In the genomic region with DNA sequence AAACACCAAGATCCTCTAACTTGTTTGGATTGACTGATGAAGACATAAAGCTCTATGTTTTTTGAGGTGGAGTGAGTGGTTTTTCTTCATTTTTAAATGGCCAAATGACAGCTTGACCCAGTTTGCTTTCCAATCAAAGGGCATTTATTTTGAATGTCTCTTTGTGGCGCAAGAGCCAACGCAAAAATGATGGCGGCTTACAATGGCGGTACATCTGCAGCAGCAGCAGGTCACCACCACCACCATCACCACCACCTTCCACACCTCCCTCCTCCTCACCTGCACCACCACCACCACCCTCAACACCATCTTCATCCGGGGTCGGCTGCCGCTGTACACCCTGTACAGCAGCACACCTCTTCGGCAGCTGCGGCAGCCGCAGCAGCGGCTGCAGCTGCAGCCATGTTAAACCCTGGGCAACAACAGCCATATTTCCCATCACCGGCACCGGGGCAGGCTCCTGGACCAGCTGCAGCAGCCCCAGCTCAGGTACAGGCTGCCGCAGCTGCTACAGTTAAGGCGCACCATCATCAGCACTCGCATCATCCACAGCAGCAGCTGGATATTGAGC, we compare ENCODE assay signal across 9 cellular contexts. TPM values are rescaled to one million over a fixed set of nuclear protein-coding genes. Genes with fewer than 3 reads are reported as not detected.
DNase-seq lines count a peak whose midpoint lies in the region; TF ChIP-seq lines count a peak whose summit lies in the region.
"Had no signal": no experiment of that assay in that cellular context is flagged by ENCODE, and none has a peak within 500 bp of the region (broad histone marks: within the 10 kb centered on the region; RNA-seq: fewer than 3 reads in every experiment).

No MANE protein-coding gene starts in this region.

- H3K36me3 ChIP-seq in CD8-positive, alpha-beta memory T cell (ENCODE audit: insufficient read depth, low read length): no peaks in the 10 kb centered on the region
- H3K36me3 ChIP-seq in duodenal mucosa (ENCODE audit: control insufficient read depth in 1 of 2, insufficient read depth in 2 of 2, low read length in 2 of 2) (no peaks in the 10 kb centered on the region), neural progenitor cell (no peaks in the 10 kb centered on the region)

- H3K9me3 ChIP-seq in CD8-positive, alpha-beta memory T cell (ENCODE audit: low read length): no peaks in the 10 kb centered on the region
- no peaks in the 10 kb centered on the region for H3K9me3 ChIP-seq in duodenal mucosa (ENCODE audit: control insufficient read depth in 1 of 2, low read length in 2 of 2)
- H3K9me3 ChIP-seq in neural progenitor cell (ENCODE audit: low read depth): no peaks in the 10 kb centered on the region

- H3K79me2 ChIP-seq in neural progenitor cell (ENCODE audit: low read depth): peaks cover 60% of the 10 kb centered on the region

- H3K4me1 Mint-ChIP-seq in CD8-positive, alpha-beta memory T cell: peaks cover 64 to 73% (median 70%) of the 10 kb centered on the region in 3 donors
- H3K4me1 Mint-ChIP-seq in neural progenitor cell: peaks cover 54% of the 10 kb centered on the region

- no peak for TF ChIP-seq POLR2A in NB4 (IDR thresholded peaks at IDR 0.05; ENCODE audit: extremely low read depth, insufficient read length)

- CTCF ChIA-PET in CD8-positive, alpha-beta memory T cell (lab: Charles Lee): no interaction called here

- no peak overlapping the region for H3K27ac ChIP-seq in CD8-positive, alpha-beta memory T cell (ENCODE audit: low read depth, low read length)
- H3K27ac ChIP-seq in duodenal mucosa (ENCODE audit: low read depth, low read length) (no peak overlapping the region), neural progenitor cell (no peak overlapping the region)

- no peaks in the 10 kb centered on the region for H3K9me3 Mint-ChIP-seq in CD8-positive, alpha-beta memory T cell
- no peaks in the 10 kb centered on the region for H3K9me3 Mint-ChIP-seq in neural progenitor cell

- peak in 1 of 5 donors; percentile 4 for DNase-seq in CD8-positive, alpha-beta memory T cell
- DNase-seq in NB4 (ENCODE audit: low read depth) (no peak), neural progenitor cell (ENCODE audit: low spot score) (no peak), hepatic stellate cell (ENCODE audit: low spot score) (no peak), SW480 (ENCODE audit: low spot score) (no peak), GM03348 (ENCODE audit: low spot score) (no peak), foreskin melanocyte (no peak)
- DNase-seq: stimulated activated CD4-positive, alpha-beta T cell treated with anti-CD3 and anti-CD28 coated beads, Interleukin-2, amount 100 ng/mL, for 24 hours had no signal

- peak overlapping the region; percentile 38 to 61 for H3K9ac ChIP-seq in duodenal mucosa (ENCODE audit: low read depth in 1 of 2, low read length in 2 of 2)
- H3K9ac ChIP-seq in neural progenitor cell: no peak overlapping the region

- peaks cover 0 to 2% (median 2%) of the 10 kb centered on the region in 3 donors for H3K36me3 Mint-ChIP-seq in CD8-positive, alpha-beta memory T cell
- peaks cover 8% of the 10 kb centered on the region for H3K36me3 Mint-ChIP-seq in neural progenitor cell

- H3K4me2 ChIP-seq in neural progenitor cell: peak overlapping the region; percentile 89

- POLR2A ChIA-PET in CD8-positive, alpha-beta memory T cell (lab: Charles Lee): no interaction called here

- no peaks in the 10 kb centered on the region for H3K27me3 ChIP-seq in CD8-positive, alpha-beta memory T cell (ENCODE audit: insufficient read depth, low read length, poor library complexity, severe bottlenecking)
- H3K27me3 ChIP-seq in duodenal mucosa (ENCODE audit: control insufficient read depth in 1 of 2, insufficient read depth in 2 of 2, low read length in 2 of 2) (no peaks in the 10 kb centered on the region), neural progenitor cell (no peaks in the 10 kb centered on the region)

- peak overlapping the region; percentile 5 for H3K4me3 ChIP-seq in CD8-positive, alpha-beta memory T cell (ENCODE audit: low read length)
- H3K4me3 ChIP-seq in NB4 (ENCODE audit: low read depth, low read length): peak overlapping the region; percentile 72
- H3K4me3 ChIP-seq in duodenal mucosa (ENCODE audit: low read depth in 1 of 2, low read length in 2 of 2): peak overlapping the region; percentile 75 to 77
- peak overlapping the region; percentile 89 for H3K4me3 ChIP-seq in neural progenitor cell

- no peak overlapping the region for H2AFZ ChIP-seq in neural progenitor cell (replicated peaks)

- H3F3A ChIP-seq in neural progenitor cell (ENCODE audit: low read depth): peaks cover 15% of the 10 kb centered on the region

- peaks cover 41% of the 10 kb centered on the region for H4K20me1 ChIP-seq in neural progenitor cell (ENCODE audit: low read depth)

- H3K27ac Mint-ChIP-seq in CD8-positive, alpha-beta memory T cell: peak overlapping the region in 7 of 8 donors; percentile 34 to 87 (median 74)
- peak overlapping the region; percentile 11 for H3K27ac Mint-ChIP-seq in neural progenitor cell

- H3K27me3 Mint-ChIP-seq in CD8-positive, alpha-beta memory T cell: peaks cover 0 to 4% of the 10 kb centered on the region in 2 donors
- peaks cover 3% of the 10 kb centered on the region for H3K27me3 Mint-ChIP-seq in neural progenitor cell (ENCODE audit: insufficient read depth, low read depth)

- peaks cover 57% of the 10 kb centered on the region for H3K4me1 ChIP-seq in CD8-positive, alpha-beta memory T cell (ENCODE audit: insufficient read depth, low read length)
- H3K4me1 ChIP-seq in duodenal mucosa (ENCODE audit: control insufficient read depth in 1 of 2, insufficient read depth in 2 of 2, low read length in 2 of 2) (peaks cover 36 to 51% of the 10 kb centered on the region in 2 donors), neural progenitor cell (peaks cover 49% of the 10 kb centered on the region)

- peak overlapping the region; percentile 82 to 92 (median 89) for H3K4me3 Mint-ChIP-seq in CD8-positive, alpha-beta memory T cell
- H3K4me3 Mint-ChIP-seq in neural progenitor cell: peak overlapping the region; percentile 94

- TF ChIP-seq CTCF in NB4 (IDR thresholded peaks at IDR 0.05; ENCODE audit: low read depth, low read length): no peak
- no peak for TF ChIP-seq CTCF in neural progenitor cell (IDR thresholded peaks at IDR 0.05)

RNA-seq across cellular contexts. Expression of gene NLK, which starts 0.3 kb away (rescaled TPM):
- total RNA-seq in CD8-positive, alpha-beta memory T cell: 10 to 100 TPM; 12.0 to 12.8 TPM
- 1.7 TPM for polyA plus RNA-seq in CD8-positive, alpha-beta memory T cell
- 50.1 and 61.7 TPM in 2 replicates for total RNA-seq in neural progenitor cell (ENCODE audit: low replicate concordance)

Comparison
In these comparisons a context has a peak if more than half of its experiments do, and no peak if none do; other contexts are left out.
1. H3K4me3 ChIP-seq: peak in every context shown above with its lines; median percentile 89 in neural progenitor cell; 76 in duodenal mucosa; 72 in NB4; 5 in CD8-positive, alpha-beta memory T cell.